Comparison of ENCODE assay signal across 1 cellular context in the genomic region with DNA sequence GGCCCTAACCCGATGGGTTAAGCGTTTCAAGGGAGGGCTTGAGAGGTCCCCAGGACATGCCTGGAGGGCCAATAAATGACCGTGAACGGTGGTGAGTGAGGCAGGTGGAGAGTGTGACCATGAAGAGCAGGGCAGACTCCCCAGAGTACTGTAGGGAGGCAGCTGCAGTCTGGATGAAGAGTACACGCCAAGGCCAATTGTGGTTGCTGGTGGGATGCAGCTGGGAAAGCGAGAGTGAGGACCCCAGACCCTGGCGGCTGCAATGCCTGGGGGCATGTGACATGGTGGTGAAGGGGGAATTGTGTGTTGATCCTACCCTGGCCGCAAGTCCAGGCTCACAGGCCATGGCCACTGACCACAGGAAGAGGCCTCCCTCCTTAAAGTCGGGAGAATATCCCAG.
TF ChIP-seq lines count a peak whose summit lies in the region.

No MANE protein-coding gene starts in this region.

TF ChIP-seq in HepG2, 621 proteins besides CTCF, POLR2A, EP300 and RAD21 (continued from another document):
- TF ChIP-seq SRF (IDR thresholded peaks at IDR 0.05; ENCODE audit: low read depth, low read length), result no peak
- no peak for TF ChIP-seq TSC22D2 (CRISPR knock-in tag; IDR thresholded peaks at IDR 0.05; ENCODE audit: borderline replicate concordance)
TF ChIP-seq in HepG2: peak in this region for 0.
